1 cellular context compared by ENCODE assay signal in the genomic region with DNA sequence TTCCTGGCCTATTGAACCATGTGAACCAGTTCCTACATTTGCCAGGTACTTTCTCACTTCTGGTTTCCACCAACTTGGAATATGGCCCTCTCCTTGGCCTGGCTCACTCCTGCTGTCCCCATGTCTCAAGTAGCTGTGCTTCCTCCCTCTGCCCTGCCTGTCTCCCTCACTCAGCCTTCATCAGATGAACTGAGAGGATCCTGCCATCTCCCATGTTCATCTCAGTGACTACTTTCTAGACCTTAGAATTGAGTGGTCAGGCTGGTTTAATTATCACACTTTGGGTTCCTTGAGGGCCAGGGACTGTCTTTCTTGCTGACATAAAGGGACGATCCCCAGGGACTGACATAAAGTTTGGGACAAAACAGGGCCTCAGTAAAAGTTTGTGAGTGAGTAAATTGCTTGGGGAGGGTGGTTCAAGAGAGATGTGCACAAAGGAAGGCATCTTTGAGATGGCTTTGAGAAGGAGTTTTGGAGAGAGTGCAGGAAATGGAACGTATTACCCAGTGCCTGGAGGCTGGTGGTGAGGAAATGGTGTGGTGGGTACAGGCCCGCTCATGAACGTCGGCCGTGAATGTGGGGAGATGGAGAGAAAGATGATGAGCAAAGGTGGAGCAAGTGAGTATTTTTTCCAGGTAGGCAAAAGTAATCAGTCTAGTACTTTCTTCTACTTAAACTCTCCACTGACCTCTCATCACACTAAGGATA.
TF ChIP-seq lines count a peak whose summit lies in the region.

No MANE protein-coding gene starts in this region.

TF ChIP-seq in GM23338, 12 proteins besides CTCF, POLR2A, EP300 and RAD21 (continued from another document):
- TF ChIP-seq, protein P1, sequence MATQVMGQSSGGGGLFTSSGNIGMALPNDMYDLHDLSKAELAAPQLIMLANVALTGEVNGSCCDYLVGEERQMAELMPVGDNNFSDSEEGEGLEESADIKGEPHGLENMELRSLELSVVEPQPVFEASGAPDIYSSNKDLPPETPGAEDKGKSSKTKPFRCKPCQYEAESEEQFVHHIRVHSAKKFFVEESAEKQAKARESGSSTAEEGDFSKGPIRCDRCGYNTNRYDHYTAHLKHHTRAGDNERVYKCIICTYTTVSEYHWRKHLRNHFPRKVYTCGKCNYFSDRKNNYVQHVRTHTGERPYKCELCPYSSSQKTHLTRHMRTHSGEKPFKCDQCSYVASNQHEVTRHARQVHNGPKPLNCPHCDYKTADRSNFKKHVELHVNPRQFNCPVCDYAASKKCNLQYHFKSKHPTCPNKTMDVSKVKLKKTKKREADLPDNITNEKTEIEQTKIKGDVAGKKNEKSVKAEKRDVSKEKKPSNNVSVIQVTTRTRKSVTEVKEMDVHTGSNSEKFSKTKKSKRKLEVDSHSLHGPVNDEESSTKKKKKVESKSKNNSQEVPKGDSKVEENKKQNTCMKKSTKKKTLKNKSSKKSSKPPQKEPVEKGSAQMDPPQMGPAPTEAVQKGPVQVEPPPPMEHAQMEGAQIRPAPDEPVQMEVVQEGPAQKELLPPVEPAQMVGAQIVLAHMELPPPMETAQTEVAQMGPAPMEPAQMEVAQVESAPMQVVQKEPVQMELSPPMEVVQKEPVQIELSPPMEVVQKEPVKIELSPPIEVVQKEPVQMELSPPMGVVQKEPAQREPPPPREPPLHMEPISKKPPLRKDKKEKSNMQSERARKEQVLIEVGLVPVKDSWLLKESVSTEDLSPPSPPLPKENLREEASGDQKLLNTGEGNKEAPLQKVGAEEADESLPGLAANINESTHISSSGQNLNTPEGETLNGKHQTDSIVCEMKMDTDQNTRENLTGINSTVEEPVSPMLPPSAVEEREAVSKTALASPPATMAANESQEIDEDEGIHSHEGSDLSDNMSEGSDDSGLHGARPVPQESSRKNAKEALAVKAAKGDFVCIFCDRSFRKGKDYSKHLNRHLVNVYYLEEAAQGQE (IDR thresholded peaks at IDR 0.05; ENCODE audit: unreplicated experiment): no peak
- TF ChIP-seq ZNF114 (CRISPR knock-in tag; IDR thresholded peaks at IDR 0.05): no peak
- TF ChIP-seq, protein P2, sequence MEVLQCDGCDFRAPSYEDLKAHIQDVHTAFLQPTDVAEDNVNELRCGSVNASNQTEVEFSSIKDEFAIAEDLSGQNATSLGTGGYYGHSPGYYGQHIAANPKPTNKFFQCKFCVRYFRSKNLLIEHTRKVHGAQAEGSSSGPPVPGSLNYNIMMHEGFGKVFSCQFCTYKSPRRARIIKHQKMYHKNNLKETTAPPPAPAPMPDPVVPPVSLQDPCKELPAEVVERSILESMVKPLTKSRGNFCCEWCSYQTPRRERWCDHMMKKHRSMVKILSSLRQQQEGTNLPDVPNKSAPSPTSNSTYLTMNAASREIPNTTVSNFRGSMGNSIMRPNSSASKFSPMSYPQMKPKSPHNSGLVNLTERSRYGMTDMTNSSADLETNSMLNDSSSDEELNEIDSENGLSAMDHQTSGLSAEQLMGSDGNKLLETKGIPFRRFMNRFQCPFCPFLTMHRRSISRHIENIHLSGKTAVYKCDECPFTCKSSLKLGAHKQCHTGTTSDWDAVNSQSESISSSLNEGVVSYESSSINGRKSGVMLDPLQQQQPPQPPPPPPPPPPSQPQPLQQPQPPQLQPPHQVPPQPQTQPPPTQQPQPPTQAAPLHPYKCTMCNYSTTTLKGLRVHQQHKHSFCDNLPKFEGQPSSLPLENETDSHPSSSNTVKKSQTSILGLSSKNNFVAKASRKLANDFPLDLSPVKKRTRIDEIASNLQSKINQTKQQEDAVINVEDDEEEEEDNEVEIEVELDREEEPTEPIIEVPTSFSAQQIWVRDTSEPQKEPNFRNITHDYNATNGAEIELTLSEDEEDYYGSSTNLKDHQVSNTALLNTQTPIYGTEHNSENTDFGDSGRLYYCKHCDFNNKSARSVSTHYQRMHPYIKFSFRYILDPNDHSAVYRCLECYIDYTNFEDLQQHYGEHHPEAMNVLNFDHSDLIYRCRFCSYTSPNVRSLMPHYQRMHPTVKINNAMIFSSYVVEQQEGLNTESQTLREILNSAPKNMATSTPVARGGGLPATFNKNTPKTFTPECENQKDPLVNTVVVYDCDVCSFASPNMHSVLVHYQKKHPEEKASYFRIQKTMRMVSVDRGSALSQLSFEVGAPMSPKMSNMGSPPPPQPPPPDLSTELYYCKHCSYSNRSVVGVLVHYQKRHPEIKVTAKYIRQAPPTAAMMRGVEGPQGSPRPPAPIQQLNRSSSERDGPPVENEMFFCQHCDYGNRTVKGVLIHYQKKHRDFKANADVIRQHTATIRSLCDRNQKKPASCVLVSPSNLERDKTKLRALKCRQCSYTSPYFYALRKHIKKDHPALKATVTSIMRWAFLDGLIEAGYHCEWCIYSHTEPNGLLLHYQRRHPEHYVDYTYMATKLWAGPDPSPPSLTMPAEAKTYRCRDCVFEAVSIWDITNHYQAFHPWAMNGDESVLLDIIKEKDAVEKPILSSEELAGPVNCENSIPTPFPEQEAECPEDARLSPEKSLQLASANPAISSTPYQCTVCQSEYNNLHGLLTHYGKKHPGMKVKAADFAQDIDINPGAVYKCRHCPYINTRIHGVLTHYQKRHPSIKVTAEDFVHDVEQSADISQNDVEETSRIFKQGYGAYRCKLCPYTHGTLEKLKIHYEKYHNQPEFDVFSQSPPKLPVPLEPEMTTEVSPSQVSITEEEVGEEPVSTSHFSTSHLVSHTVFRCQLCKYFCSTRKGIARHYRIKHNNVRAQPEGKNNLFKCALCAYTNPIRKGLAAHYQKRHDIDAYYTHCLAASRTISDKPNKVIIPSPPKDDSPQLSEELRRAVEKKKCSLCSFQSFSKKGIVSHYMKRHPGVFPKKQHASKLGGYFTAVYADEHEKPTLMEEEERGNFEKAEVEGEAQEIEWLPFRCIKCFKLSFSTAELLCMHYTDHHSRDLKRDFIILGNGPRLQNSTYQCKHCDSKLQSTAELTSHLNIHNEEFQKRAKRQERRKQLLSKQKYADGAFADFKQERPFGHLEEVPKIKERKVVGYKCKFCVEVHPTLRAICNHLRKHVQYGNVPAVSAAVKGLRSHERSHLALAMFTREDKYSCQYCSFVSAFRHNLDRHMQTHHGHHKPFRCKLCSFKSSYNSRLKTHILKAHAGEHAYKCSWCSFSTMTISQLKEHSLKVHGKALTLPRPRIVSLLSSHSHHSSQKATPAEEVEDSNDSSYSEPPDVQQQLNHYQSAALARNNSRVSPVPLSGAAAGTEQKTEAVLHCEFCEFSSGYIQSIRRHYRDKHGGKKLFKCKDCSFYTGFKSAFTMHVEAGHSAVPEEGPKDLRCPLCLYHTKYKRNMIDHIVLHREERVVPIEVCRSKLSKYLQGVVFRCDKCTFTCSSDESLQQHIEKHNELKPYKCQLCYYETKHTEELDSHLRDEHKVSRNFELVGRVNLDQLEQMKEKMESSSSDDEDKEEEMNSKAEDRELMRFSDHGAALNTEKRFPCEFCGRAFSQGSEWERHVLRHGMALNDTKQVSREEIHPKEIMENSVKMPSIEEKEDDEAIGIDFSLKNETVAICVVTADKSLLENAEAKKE (CRISPR knock-in tag; IDR thresholded peaks at IDR 0.05): no peak
- TF ChIP-seq, protein P3, sequence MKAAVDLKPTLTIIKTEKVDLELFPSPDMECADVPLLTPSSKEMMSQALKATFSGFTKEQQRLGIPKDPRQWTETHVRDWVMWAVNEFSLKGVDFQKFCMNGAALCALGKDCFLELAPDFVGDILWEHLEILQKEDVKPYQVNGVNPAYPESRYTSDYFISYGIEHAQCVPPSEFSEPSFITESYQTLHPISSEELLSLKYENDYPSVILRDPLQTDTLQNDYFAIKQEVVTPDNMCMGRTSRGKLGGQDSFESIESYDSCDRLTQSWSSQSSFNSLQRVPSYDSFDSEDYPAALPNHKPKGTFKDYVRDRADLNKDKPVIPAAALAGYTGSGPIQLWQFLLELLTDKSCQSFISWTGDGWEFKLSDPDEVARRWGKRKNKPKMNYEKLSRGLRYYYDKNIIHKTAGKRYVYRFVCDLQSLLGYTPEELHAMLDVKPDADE (IDR thresholded peaks at IDR 0.05): no peak
- no peak for TF ChIP-seq STAT1 (IDR thresholded peaks at IDR 0.05; ENCODE audit: unreplicated experiment)
- TF ChIP-seq ZNF331 (CRISPR knock-in tag; IDR thresholded peaks at IDR 0.05; ENCODE audit: low read depth): no peak
- no peak for TF ChIP-seq POLR2AphosphoS5 (IDR thresholded peaks at IDR 0.05; ENCODE audit: low read depth)
- no peak for TF ChIP-seq EZH2 (IDR thresholded peaks at IDR 0.05; ENCODE audit: low read depth, unreplicated experiment)
- TF ChIP-seq EZH2phosphoT487 (IDR thresholded peaks at IDR 0.05; ENCODE audit: unreplicated experiment): no peak
- TF ChIP-seq NANOG (IDR thresholded peaks at IDR 0.05; ENCODE audit: borderline replicate concordance): no peak
TF ChIP-seq in GM23338: peak in this region for 0.
